In genomic region chr6:92522589-92522988, GRCh38 we compare ENCODE assay signal across 3 cellular contexts.
TF ChIP-seq lines count a peak whose summit lies in the region.

No MANE protein-coding gene starts in this region.

TF ChIP-seq in IMR-90, 13 proteins besides CTCF, POLR2A, EP300 and RAD21:
- no peak for TF ChIP-seq ELK1 (IDR thresholded peaks at IDR 0.05; ENCODE audit: borderline replicate concordance, low read depth, low read length)
- peak; percentile 78 for TF ChIP-seq CEBPB (IDR thresholded peaks at IDR 0.05; ENCODE audit: low read depth, low read length)

TF ChIP-seq in K562, 482 proteins besides CTCF, POLR2A, EP300 and RAD21:
- peak; percentile 26; the same call in 1 of the 2 replicates for TF ChIP-seq CEBPB (tag; IDR thresholded peaks at IDR 0.05)
- TF ChIP-seq CEBPG (CRISPR knock-in tag; IDR thresholded peaks at IDR 0.05) = no peak
- TF ChIP-seq CEBPG (tag; conservative IDR thresholded peaks at IDR 0.05 in 1 of 2, IDR thresholded peaks at IDR 0.05 in 1 of 2) = peak in 1 of 2 experiments; percentile 67; a peak in 2 of 4 replicates
- no peak for TF ChIP-seq HINFP (tag; conservative IDR thresholded peaks at IDR 0.05; ENCODE audit: low read depth)

TF ChIP-seq in endothelial cell of umbilical vein, 7 proteins besides CTCF, POLR2A, EP300 and RAD21:
- no peak for TF ChIP-seq EZH2 (IDR thresholded peaks at IDR 0.05; ENCODE audit: borderline replicate concordance, low read depth, low read length, severe bottlenecking)
- no peak for TF ChIP-seq JUN (IDR thresholded peaks at IDR 0.05; ENCODE audit: borderline replicate concordance, insufficient read depth, insufficient read length, low read depth)
- no peak for TF ChIP-seq GATA2 (IDR thresholded peaks at IDR 0.05; ENCODE audit: insufficient read depth, insufficient read length, low read depth, low read length)
- TF ChIP-seq MAX (IDR thresholded peaks at IDR 0.05; ENCODE audit: insufficient read depth, insufficient read length) = no peak
- no peak for TF ChIP-seq MYC (IDR thresholded peaks at IDR 0.05; ENCODE audit: low read depth, low read length)
- no peak for TF ChIP-seq POLR2AphosphoS5 (IDR thresholded peaks at IDR 0.05; ENCODE audit: insufficient read depth, low read depth, low read length)
- no peak for TF ChIP-seq FOS (IDR thresholded peaks at IDR 0.05; ENCODE audit: borderline replicate concordance, insufficient read depth, low read length)
